In the genomic region with DNA sequence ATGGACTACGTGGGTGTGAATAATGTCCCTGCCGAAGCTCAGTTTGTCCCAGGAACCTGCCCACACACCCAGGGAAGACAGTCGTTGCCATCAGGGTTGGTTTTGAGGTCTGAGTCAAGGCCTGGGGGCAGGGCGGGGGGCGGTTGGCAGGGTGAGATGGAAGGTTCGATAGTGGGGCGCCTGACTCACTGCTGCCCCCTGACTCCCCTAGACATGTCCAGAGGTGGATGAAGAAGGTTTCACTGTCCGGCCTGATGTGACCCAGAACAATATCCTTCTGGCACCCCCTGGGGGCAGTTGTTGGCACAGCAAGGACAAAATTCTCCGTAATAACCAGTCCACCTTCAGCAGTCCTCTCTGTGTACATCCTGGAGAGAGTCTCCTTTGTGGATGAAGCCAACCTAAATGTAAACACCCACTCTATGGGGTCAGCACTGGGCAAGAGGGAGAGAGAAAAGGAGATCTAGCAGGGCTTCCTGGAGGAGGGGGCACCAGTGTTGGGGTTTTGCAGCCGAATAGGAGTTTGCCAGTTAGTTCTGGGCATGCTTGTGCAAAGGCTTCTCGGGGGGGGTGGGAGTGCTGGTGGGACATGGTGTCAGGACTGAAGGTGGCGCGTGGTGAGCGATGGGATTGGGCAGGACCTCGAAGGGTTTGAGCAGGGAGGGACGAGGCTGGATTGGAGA, we compare ENCODE assay signal across 8 cellular contexts. TPM values are rescaled to one million over a fixed set of nuclear protein-coding genes. Genes with fewer than 3 reads are reported as not detected.
DNase-seq lines count a peak whose midpoint lies in the region; ATAC-seq and TF ChIP-seq lines count a peak whose summit lies in the region.

No MANE protein-coding gene starts in this region.

- H3K4me2 ChIP-seq in hepatocyte: no peak overlapping the region

- no peaks in the 10 kb centered on the region for H4K20me1 ChIP-seq in hepatocyte (ENCODE audit: insufficient read depth, poor library complexity, severe bottlenecking)

- H3K36me3 ChIP-seq in hepatocyte (replicated peaks; ENCODE audit: insufficient read depth, low read depth) (no peaks in the 10 kb centered on the region), thoracic aorta (no peaks in the 10 kb centered on the region)

- H3K27me3 ChIP-seq in hepatocyte: no peaks in the 10 kb centered on the region
- H3K27me3 ChIP-seq in thoracic aorta (replicated peaks; ENCODE audit: insufficient read depth): peaks cover 12% of the 10 kb centered on the region

- no peaks in the 10 kb centered on the region for H3K9me2 ChIP-seq in hepatocyte (replicated peaks; ENCODE audit: insufficient read depth)

- intact Hi-C loops in sciatic nerve (cut with DNase I): no loop called here

- H3K4me3 ChIP-seq in hepatocyte (no peak overlapping the region), thoracic aorta (no peak overlapping the region)

- H3K4me1 ChIP-seq in hepatocyte (ENCODE audit: insufficient read depth): peaks cover 4% of the 10 kb centered on the region
- peaks cover 0 to 6% of the 10 kb centered on the region in 2 donors for H3K4me1 ChIP-seq in thoracic aorta (ENCODE audit: control insufficient read depth in 1 of 2, low read depth in 2 of 2)

- no peak for ATAC-seq in thoracic aorta (ENCODE audit: insufficient number of reproducible peaks, low FRiP score, low read depth)
- ATAC-seq in HG02610 (IDR thresholded peaks at IDR 0.05; ENCODE audit: unreplicated experiment): no peak
- no peak for ATAC-seq in sciatic nerve

- peak; percentile 79 for DNase-seq in GM03348 (ENCODE audit: low spot score)
- peak; percentile 24 for DNase-seq in activated T-cell treated with anti-CD3 and anti-CD28 coated beads for 48 hours (ENCODE audit: low read depth)
- peak; percentile 72 for DNase-seq in hepatocyte (ENCODE audit: low spot score)
- no peak for DNase-seq in thoracic aorta (ENCODE audit: low spot score)
- DNase-seq in sciatic nerve (ENCODE audit: low spot score): no peak
- DNase-seq in mesenteric fat pad (ENCODE audit: low spot score): no peak

- H2AFZ ChIP-seq in hepatocyte: no peak overlapping the region

- no peak overlapping the region for H3K27ac ChIP-seq in hepatocyte
- H3K27ac ChIP-seq in thoracic aorta: no peak overlapping the region

- H3K9me3 ChIP-seq in hepatocyte (ENCODE audit: low read depth): no peaks in the 10 kb centered on the region
- no peaks in the 10 kb centered on the region for H3K9me3 ChIP-seq in thoracic aorta

- WGBS in hepatocyte (ENCODE audit: low lambda C conversion rate, missing lambda C conversion rate): 46% methylated on average over 15 of the region's 16 CpGs

- no peaks in the 10 kb centered on the region for H3K79me2 ChIP-seq in hepatocyte

- peak; percentile 74 for TF ChIP-seq CTCF in LNCAP (IDR thresholded peaks at IDR 0.05)
- peak; percentile 58 for TF ChIP-seq CTCF in hepatocyte (IDR thresholded peaks at IDR 0.05; ENCODE audit: poor library complexity)
- peak; percentile 27 for TF ChIP-seq CTCF in thoracic aorta (IDR thresholded peaks at IDR 0.05)

RNA-seq across cellular contexts. Expression of a gene that starts 19.6 kb away (rescaled TPM):
- total RNA-seq in hepatocyte: 19.1 and 22.6 TPM in 2 replicates
- polyA plus RNA-seq in hepatocyte: 14.6 and 16.7 TPM in 2 replicates
- total RNA-seq in thoracic aorta: 1 to 10 TPM in 1 of 2 donors, not detected in 1; 2.3 TPM
- total RNA-seq in sciatic nerve: 0.58 TPM
- 0.32 TPM for total RNA-seq in mesenteric fat pad

RNA-seq across cellular contexts. Expression of a gene that starts 24.1 kb away (rescaled TPM):
- total RNA-seq in hepatocyte: 2.1 and 2.2 TPM in 2 replicates
- polyA plus RNA-seq in hepatocyte: 1.9 and 2.3 TPM in 2 replicates
- 1 to 10 TPM; 8.5 to 8.9 TPM for total RNA-seq in thoracic aorta
- 6.1 TPM for total RNA-seq in sciatic nerve
- 2.6 TPM for total RNA-seq in mesenteric fat pad

RNA-seq across cellular contexts. Expression of a gene that starts 45.9 kb away (rescaled TPM):
- total RNA-seq in hepatocyte (not detected in 2 replicates), thoracic aorta (not detected), sciatic nerve (not detected), mesenteric fat pad (0.61 TPM)
- 0.21 and 0.35 TPM in 2 replicates for polyA plus RNA-seq in hepatocyte

RNA-seq across cellular contexts. Expression of a gene that starts 56.1 kb away (rescaled TPM):
- total RNA-seq in hepatocyte: 7.7 and 9.5 TPM in 2 replicates
- 37.1 and 52.7 TPM in 2 replicates for polyA plus RNA-seq in hepatocyte
- total RNA-seq in thoracic aorta: 10 to 100 TPM; 31.7 to 42.9 TPM
- total RNA-seq in sciatic nerve: 55.8 TPM
- total RNA-seq in mesenteric fat pad: 71.1 TPM

Comparison
In these comparisons a context has a peak if more than half of its experiments do, and no peak if none do; other contexts are left out.
1. DNase-seq: peak in GM03348 (single experiment), activated T-cell treated with anti-CD3 and anti-CD28 coated beads for 48 hours (single experiment) and hepatocyte (single experiment); none in thoracic aorta (single experiment), sciatic nerve (single experiment) and mesenteric fat pad (single experiment).
2. Peak in every context shown above with its lines, with median percentiles within 50 percentile points of each other: CTCF ChIP-seq.